Comparison of ENCODE assay signal across 16 cellular contexts in the genomic region with DNA sequence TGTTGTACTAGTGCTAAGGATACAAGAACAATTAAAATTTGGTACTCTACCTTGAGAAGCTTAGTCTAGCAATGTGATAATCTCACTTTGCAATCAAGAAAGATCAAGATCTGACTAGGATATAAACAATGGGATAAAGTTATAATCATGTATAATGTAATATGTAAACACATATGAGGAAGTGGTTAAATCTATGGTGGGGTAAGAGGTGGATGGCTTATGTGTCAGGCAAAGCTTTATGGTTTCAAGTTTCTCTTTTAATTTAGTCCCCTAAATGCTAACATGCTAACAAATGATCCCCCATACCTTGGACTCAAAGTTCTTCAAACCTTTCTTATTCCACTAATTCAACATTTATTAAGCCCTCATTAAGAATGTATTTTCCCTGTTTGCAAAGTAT. TPM values are rescaled to one million over a fixed set of nuclear protein-coding genes. Genes with fewer than 3 reads are reported as not detected.
DNase-seq lines count a peak whose midpoint lies in the region; ATAC-seq and TF ChIP-seq lines count a peak whose summit lies in the region.
"Had no signal": no experiment of that assay in that cellular context is flagged by ENCODE, and none has a peak within 500 bp of the region (broad histone marks: within the 10 kb centered on the region; RNA-seq: fewer than 3 reads in every experiment).

No MANE protein-coding gene starts in this region.

- H3K4me2 ChIP-seq in SU-DHL-6 (ENCODE audit: low read depth, low read length, poor library complexity, severe bottlenecking), result peak overlapping the region; percentile 93

- peaks cover 12 to 17% of the 10 kb centered on the region in 2 donors for H3K4me1 Mint-ChIP-seq in immature natural killer cell

- H3K4me1 ChIP-seq in HUES64 (ENCODE audit: insufficient read depth, low read length) (peaks cover 9% of the 10 kb centered on the region; the same call in 1 of the 2 replicates), ascending aorta (peaks cover 4 to 14% of the 10 kb centered on the region in 2 donors)

- H3K9me2 ChIP-seq in SU-DHL-6 (replicated peaks; ENCODE audit: insufficient read depth, low read length), result no peaks in the 10 kb centered on the region

- DNase-seq in ELR (ENCODE audit: low read depth) (peak; percentile 35), immature natural killer cell (no peak), kidney tubule cell (ENCODE audit: low spot score) (no peak), NCI-H226 (no peak), ascending aorta (ENCODE audit: low spot score in 2 of 2) (no peak)
- DNase-seq: activated naive CD8-positive, alpha-beta T cell treated with anti-CD3 and anti-CD28 coated beads, Interleukin-2, amount 10 ng/mL, durations not matched to agents 7 days and 5 days; cortex of kidney; kidney glomerular epithelial cell; NCI-H1694; NCI-H82; T-helper 17 cell; thyroid gland had no signal

- H3F3A ChIP-seq in SU-DHL-6 (ENCODE audit: insufficient read depth), result peaks cover 16% of the 10 kb centered on the region

- H3K9ac ChIP-seq in HUES64 (ENCODE audit: low read depth, low read length) (no peak overlapping the region), SU-DHL-6 (ENCODE audit: low read length) (0 out of 2 replicates have a peak overlapping the region, but pooled peaks have one; percentile 79)

- peaks cover 0 to 3% (median 1%) of the 10 kb centered on the region in 3 donors for H3K27me3 Mint-ChIP-seq in immature natural killer cell (ENCODE audit: low read depth in 3 of 3)
- H3K27me3 Mint-ChIP-seq: activated naive CD8-positive, alpha-beta T cell treated with anti-CD3 and anti-CD28 coated beads, Interleukin-2, amount 10 ng/mL, durations not matched to agents 7 days and 5 days; T-helper 17 cell had no signal

- H3K36me3 ChIP-seq in HUES64 (ENCODE audit: insufficient read depth, low read length) (peaks cover 50% of the 10 kb centered on the region), SU-DHL-6 (ENCODE audit: low read length) (peaks cover 39% of the 10 kb centered on the region), ascending aorta (peaks cover 0 to 22% of the 10 kb centered on the region in 2 donors)

- no peaks in the 10 kb centered on the region for H3K9me3 Mint-ChIP-seq in immature natural killer cell

- H3K27ac Mint-ChIP-seq in immature natural killer cell, result peak overlapping the region in 3 of 6 donors; percentile 52 to 72 (median 65)
- H3K27ac Mint-ChIP-seq: activated naive CD8-positive, alpha-beta T cell treated with anti-CD3 and anti-CD28 coated beads, Interleukin-2, amount 10 ng/mL, durations not matched to agents 7 days and 5 days had no signal

- H3K4me3 ChIP-seq in HUES64 (ENCODE audit: low read length) (0 out of 2 replicates have a peak overlapping the region, but pooled peaks have one; percentile 84), SU-DHL-6 (ENCODE audit: insufficient read depth, low read length, poor library complexity, severe bottlenecking) (no peak overlapping the region), ascending aorta (no peak overlapping the region)
- H3K4me3 ChIP-seq: skin epidermis, thyroid gland had no signal

- H3K36me3 Mint-ChIP-seq in immature natural killer cell, result peaks cover 0 to 11% (median 7%) of the 10 kb centered on the region in 3 donors

- intact Hi-C loops in ascending aorta (cut with DNase I), result loop anchor here (10.0 kb wide), 1 partner anchor 1219 kb away; a partner anchor contains a TSS

- no peak for TF ChIP-seq CTCF in SU-DHL-6 (IDR thresholded peaks at IDR 0.05; ENCODE audit: insufficient read depth, low read length, poor library complexity, severe bottlenecking)
- no peak for TF ChIP-seq CTCF in ascending aorta (IDR thresholded peaks at IDR 0.05)

- no peak overlapping the region for H2AFZ ChIP-seq in SU-DHL-6 (ENCODE audit: low read depth, low read length, severe bottlenecking)

- peaks cover 75% of the 10 kb centered on the region for H3K79me2 ChIP-seq in SU-DHL-6 (ENCODE audit: insufficient read depth, low read length)

- no peaks in the 10 kb centered on the region for H3K27me3 ChIP-seq in HUES64 (ENCODE audit: insufficient read depth, low read length)
- H3K27me3 ChIP-seq in SU-DHL-6 (ENCODE audit: low read length), result no peaks in the 10 kb centered on the region
- H3K27me3 ChIP-seq in ascending aorta, result no peaks in the 10 kb centered on the region
- H3K27me3 ChIP-seq: thyroid gland had no signal

- peak overlapping the region in 3 of 5 donors; percentile 4 to 36 (median 19) for H3K4me3 Mint-ChIP-seq in immature natural killer cell
- H3K4me3 Mint-ChIP-seq: activated naive CD8-positive, alpha-beta T cell treated with anti-CD3 and anti-CD28 coated beads, Interleukin-2, amount 10 ng/mL, durations not matched to agents 7 days and 5 days; T-helper 17 cell had no signal

- H3K9me3 ChIP-seq in HUES64 (ENCODE audit: insufficient read depth, low read depth, low read length) (0 out of 2 replicates have a peak, but pooled peaks cover 2% of the 10 kb centered on the region), SU-DHL-6 (ENCODE audit: insufficient read depth, low read length) (peaks cover 8% of the 10 kb centered on the region; the same call in 1 of the 2 replicates), ascending aorta (no peaks in the 10 kb centered on the region)
- H3K9me3 ChIP-seq: thyroid gland had no signal

- H3K27ac ChIP-seq in HUES64 (ENCODE audit: low read depth, low read length) (no peak overlapping the region), SU-DHL-6 (ENCODE audit: low read depth, low read length) (no peak overlapping the region), ascending aorta (no peak overlapping the region)
- H3K27ac ChIP-seq: skin epidermis, thyroid gland had no signal

- ATAC-seq in HG03565 (IDR thresholded peaks at IDR 0.05; ENCODE audit: unreplicated experiment), result no peak
- ATAC-seq: T-helper 17 cell had no signal

- H4K20me1 ChIP-seq in SU-DHL-6 (ENCODE audit: low read depth, low read length), result peaks cover 26% of the 10 kb centered on the region; the same call in 1 of the 2 replicates

RNA-seq across cellular contexts. Expression of a gene that starts 2.5 kb away (rescaled TPM):
- 96.8 TPM for polyA plus RNA-seq in HUES64 (2013, experiment 1 of 2)
- 108 TPM for polyA plus RNA-seq in HUES64 (2013, experiment 2 of 2)
- 100 to 1,000 TPM in 2 of 3 donors, 10 to 100 TPM in 1; 76.2 to 123 (median 105) TPM for polyA plus RNA-seq in immature natural killer cell
- 15.3 TPM for total RNA-seq in ascending aorta
